28 cellular contexts compared by ENCODE assay signal in genomic region chr6:71103150-71103549, GRCh38.
"Had no signal": no experiment of that assay in that cellular context is flagged by ENCODE, and none has a peak within 500 bp of the region (broad histone marks: within the 10 kb centered on the region; RNA-seq: fewer than 3 reads in every experiment).

No MANE protein-coding gene starts in this region.

- FAIRE-seq: astrocyte, colon, endometrium had no signal

- H3K27ac ChIP-seq: adrenal gland, body of pancreas, gastroesophageal sphincter, heart right ventricle had no signal

- H3K27me3 ChIP-seq: adrenal gland, body of pancreas, gastroesophageal sphincter had no signal

- H3K36me3 ChIP-seq: adrenal gland, gastroesophageal sphincter, heart right ventricle had no signal

- H3K9me3 ChIP-seq: adrenal gland had no signal

- DNase-seq: activated CD4-positive, alpha-beta memory T cell treated with anti-CD3 and anti-CD28 coated beads for 36 hours; activated CD4-positive, alpha-beta T cell treated with anti-CD3 and anti-CD28 coated beads for 36 hours; activated CD4-positive, alpha-beta T cell treated with anti-CD3 and anti-CD28 coated beads, Interleukin-2, amount 10 ng/mL, durations not matched to agents 24 days and 14 days; activated CD4-positive, CD25-positive, alpha-beta regulatory T cell; activated CD4-positive, CD25-positive, alpha-beta regulatory T cell treated with anti-CD3 and anti-CD28 coated beads, Interleukin-2, amount 50 U/mL, for 72 hours; activated CD8-positive, alpha-beta memory T cell treated with anti-CD3 and anti-CD28 coated beads, Interleukin-2, amount 10 ng/mL, durations not matched to agents 7 days and 5 days; activated CD8-positive, alpha-beta memory T cell treated with anti-CD3 and anti-CD28 coated beads, Interleukin-2, amount 50 U/mL, for 4 hours; activated CD8-positive, alpha-beta T cell treated with anti-CD3 and anti-CD28 coated beads, Interleukin-2, amount 10 ng/mL, durations not matched to agents 7 days and 5 days; activated effector memory CD4-positive, alpha-beta T cell treated with anti-CD3 and anti-CD28 coated beads, Interleukin-2, amount 50 U/mL, for 16 hours; activated naive CD4-positive, alpha-beta T cell treated with anti-CD3 and anti-CD28 coated beads for 36 hours; activated naive CD8-positive, alpha-beta T cell treated with anti-CD3 and anti-CD28 coated beads for 36 hours; activated naive CD8-positive, alpha-beta T cell treated with anti-CD3 and anti-CD28 coated beads, Interleukin-2, amount 50 U/mL, for 24 hours; activated T-cell treated with anti-CD3 and anti-CD28 coated beads, Interleukin-2, amount 50 U/mL, for 1 hour; activated T-cell treated with anti-CD3 and anti-CD28 coated beads, Interleukin-2, amount 50 U/mL, for 48 hours; adrenal gland; body of pancreas; caudate nucleus; cortex of kidney; dermis blood vessel endothelial cell; effector CD4-positive, alpha-beta T cell; effector memory CD8-positive, alpha-beta T cell; foreskin melanocyte; heart right ventricle; T-helper 2 cell had no signal

- H3K4me3 ChIP-seq: adrenal gland, body of pancreas, gastroesophageal sphincter, heart right ventricle had no signal
